Comparison of ENCODE assay signal across 17 cellular contexts in the genomic region with DNA sequence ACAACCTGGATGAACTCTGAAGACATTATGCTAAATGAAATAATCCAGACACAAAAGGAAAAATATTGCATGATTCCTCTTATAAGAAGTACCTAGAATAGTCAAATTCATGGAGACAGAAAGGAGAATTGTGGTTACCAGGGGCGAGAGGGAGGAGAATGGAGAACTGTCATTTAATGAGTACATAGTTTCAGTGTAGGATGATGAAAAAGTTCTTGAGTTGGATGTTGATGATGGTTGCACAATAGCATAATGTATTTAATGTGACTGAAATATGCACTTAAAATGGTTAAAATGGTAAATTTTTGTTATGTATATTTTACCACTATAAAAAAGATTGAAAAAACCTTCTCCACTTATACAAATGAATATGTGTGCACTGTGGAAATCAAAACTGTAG.
A peak's percentile ranks its signal among the peaks of the same experiment; 100 is the strongest.
DNase-seq lines count a peak whose midpoint lies in the region; ATAC-seq and TF ChIP-seq lines count a peak whose summit lies in the region.
"Had no signal": no experiment of that assay in that cellular context is flagged by ENCODE, and none has a peak within 500 bp of the region (broad histone marks: within the 10 kb centered on the region; RNA-seq: fewer than 3 reads in every experiment).

No MANE protein-coding gene starts in this region.

- no peak overlapping the region for H2BK15ac ChIP-seq in IMR-90 (ENCODE audit: low read depth, low read length)

- no TSS peak for BruUV-seq in IMR-90 (replicated peaks; lab: Mats Ljungman, UMichigan)

- H2BK5ac ChIP-seq in IMR-90 (ENCODE audit: low read depth, low read length, poor library complexity, severe bottlenecking) = no peak overlapping the region

- H3K27me3 Mint-ChIP-seq in activated T-cell treated with anti-CD3 and anti-CD28 coated beads, Interleukin-2, amount 50 U/mL, for 72 hours (ENCODE audit: low read depth) = no peaks in the 10 kb centered on the region
- H3K27me3 Mint-ChIP-seq: CD4-positive, alpha-beta memory T cell had no signal

- WGBS in heart right ventricle, 2 donors = 93 to 94% methylated on average over 1 of the region's 1 CpG
- WGBS in IMR-90 (ENCODE audit: extremely low coverage in 2 of 2, insufficient read length in 1 of 2), 2 experiments = no CpG with 5 or more reads among the region's 1 CpG

- POLR2A ChIA-PET in IMR-90 (lab: Charles Lee; ENCODE audit: unreplicated experiment) = no interaction called here

- TF ChIP-seq CTCF in heart right ventricle (IDR thresholded peaks at IDR 0.05) = no peak
- no peak for TF ChIP-seq CTCF in IMR-90 (conservative IDR thresholded peaks at IDR 0.05; ENCODE audit: low read depth, low read length)

- peaks cover 0 to 2% of the 10 kb centered on the region in 2 donors for H3K9me3 Mint-ChIP-seq in activated T-cell treated with anti-CD3 and anti-CD28 coated beads, Interleukin-2, amount 50 U/mL, for 72 hours
- H3K9me3 Mint-ChIP-seq: HFFc6 had no signal

- H3K9me3 ChIP-seq in heart right ventricle (peaks cover 0 to 10% (median 3%) of the 10 kb centered on the region in 11 donors), IMR-90 (ENCODE audit: control insufficient read depth, insufficient read depth, low read length) (no peaks in the 10 kb centered on the region), adipocyte (ENCODE audit: control insufficient read depth, low read length) (no peaks in the 10 kb centered on the region)
- H3K9me3 ChIP-seq: A549, HAP-1 had no signal

- H2AK5ac ChIP-seq in IMR-90 (ENCODE audit: low read depth, low read length) = no peak overlapping the region

- TF ChIP-seq POLR2A in IMR-90 (IDR thresholded peaks at IDR 0.05; ENCODE audit: low read depth, low read length) = no peak

- H3K36me3 ChIP-seq in heart right ventricle = no peaks in the 10 kb centered on the region
- no peaks in the 10 kb centered on the region for H3K36me3 ChIP-seq in IMR-90 (ENCODE audit: control insufficient read depth, insufficient read depth, low read length)
- no peaks in the 10 kb centered on the region for H3K36me3 ChIP-seq in adipocyte (ENCODE audit: control insufficient read depth, insufficient read depth, low read length, severe bottlenecking)
- H3K36me3 ChIP-seq: HAP-1 had no signal

- no peak overlapping the region for H4K8ac ChIP-seq in IMR-90 (ENCODE audit: low read depth in 2 of 2, low read length in 2 of 2)

- DNase-seq in heart right ventricle (no peak), Right ventricle myocardium superior (no peak), IMR-90 (no peak), adipocyte (ENCODE audit: low read depth) (peak; percentile 52), ACHN (no peak)
- DNase-seq in activated T-cell treated with anti-CD3 and anti-CD28 coated beads, Interleukin-2, amount 50 U/mL, for 72 hours = no peak
- DNase-seq: 8988T; C1 segment of cervical spinal cord; Calu3; CD4-positive, alpha-beta memory T cell; COR-L47; DMS53; DMS79 treated with DMSO at 0.1 percent for 48 hours; GOT3; HFFc6 had no signal

- H3K36me3 Mint-ChIP-seq in activated T-cell treated with anti-CD3 and anti-CD28 coated beads, Interleukin-2, amount 50 U/mL, for 72 hours (ENCODE audit: insufficient read depth in 2 of 2) = no peaks in the 10 kb centered on the region
- H3K36me3 Mint-ChIP-seq: CD4-positive, alpha-beta memory T cell had no signal

- H3K4me1 ChIP-seq in heart right ventricle (peaks cover 0 to 53% (median 23%) of the 10 kb centered on the region in 9 donors), IMR-90 (ENCODE audit: control insufficient read depth, insufficient read depth, low read length) (peaks cover 7% of the 10 kb centered on the region), adipocyte (ENCODE audit: control insufficient read depth, insufficient read depth, low read length) (peaks cover 19% of the 10 kb centered on the region)
- H3K4me1 ChIP-seq: A549 had no signal

- H2AFZ ChIP-seq in IMR-90 (replicated peaks; ENCODE audit: low read length, poor library complexity) = no peak overlapping the region

- no peak overlapping the region for H2AK9ac ChIP-seq in IMR-90 (replicated peaks; ENCODE audit: low read depth, low read length, poor library complexity)

- no peak overlapping the region for H3K4me2 ChIP-seq in IMR-90 (ENCODE audit: low read depth, low read length)
- H3K4me2 ChIP-seq: A549 had no signal

- H3K4me3 Mint-ChIP-seq in activated T-cell treated with anti-CD3 and anti-CD28 coated beads, Interleukin-2, amount 50 U/mL, for 72 hours = no peak overlapping the region
- H3K4me3 Mint-ChIP-seq: CD4-positive, alpha-beta memory T cell; HFFc6 had no signal

- H3K9me1 ChIP-seq in IMR-90 (ENCODE audit: insufficient read depth, low read length) = peaks cover 5% of the 10 kb centered on the region; the same call in 1 of the 2 replicates

- no peak overlapping the region for H3K56ac ChIP-seq in IMR-90 (ENCODE audit: extremely low read depth, insufficient read depth, low read length)

- peaks cover 19 to 48% of the 10 kb centered on the region in 2 experiments for H3K79me1 ChIP-seq in IMR-90 (ENCODE audit: low read depth in 1 of 2, low read length in 2 of 2)

- no peak overlapping the region for H4K91ac ChIP-seq in IMR-90 (ENCODE audit: insufficient read depth, low read depth, low read length)

- H3K27ac ChIP-seq in heart right ventricle = peak overlapping the region in 7 of 10 donors; percentile 30 to 76 (median 70)
- H3K27ac ChIP-seq in IMR-90 (ENCODE audit: insufficient read depth, low read length) = no peak overlapping the region
- H3K27ac ChIP-seq: A549 had no signal

- no peaks in the 10 kb centered on the region for H3K27me3 ChIP-seq in heart right ventricle
- H3K27me3 ChIP-seq in IMR-90 (ENCODE audit: control insufficient read depth, insufficient read depth, low read length) = no peaks in the 10 kb centered on the region
- no peaks in the 10 kb centered on the region for H3K27me3 ChIP-seq in adipocyte (replicated peaks; ENCODE audit: control insufficient read depth, insufficient read depth, low read length)

- H2BK120ac ChIP-seq in IMR-90 (ENCODE audit: low read depth, low read length) = no peak overlapping the region

- H2BK20ac ChIP-seq in IMR-90 (ENCODE audit: low read depth, low read length) = no peak overlapping the region

- no peak overlapping the region for H4K5ac ChIP-seq in IMR-90 (ENCODE audit: low read depth, low read length)

- H3K4me3 ChIP-seq in heart right ventricle = no peak overlapping the region
- no peak overlapping the region for H3K4me3 ChIP-seq in IMR-90 (ENCODE audit: insufficient read depth, low read depth, low read length)
- no peak overlapping the region for H3K4me3 ChIP-seq in adipocyte (ENCODE audit: low read length)
- H3K4me3 ChIP-seq: A549, HAP-1 had no signal

- no peak overlapping the region for H3K18ac ChIP-seq in IMR-90 (ENCODE audit: low read depth, low read length)

- H4K20me1 ChIP-seq in IMR-90 (ENCODE audit: insufficient read depth, low read length) = no peaks in the 10 kb centered on the region

- dilution Hi-C loops in IMR-90 (cut with HindIII; ENCODE audit: low sequenced_read_pairs, unreplicated experiment) = no loop called here

- H3K27ac Mint-ChIP-seq in activated T-cell treated with anti-CD3 and anti-CD28 coated beads, Interleukin-2, amount 50 U/mL, for 72 hours = no peak overlapping the region
- H3K27ac Mint-ChIP-seq: CD4-positive, alpha-beta memory T cell; HFFc6 had no signal

- H3K9ac ChIP-seq in IMR-90 (ENCODE audit: low read depth, low read length) (no peak overlapping the region), adipocyte (ENCODE audit: low read length) (no peak overlapping the region)

- ATAC-seq in heart right ventricle (no peak), Right ventricle myocardium superior (ENCODE audit: poor library complexity) (no peak), IMR-90 (ENCODE audit: low read depth) (no peak)
- ATAC-seq in activated T-cell treated with anti-CD3 and anti-CD28 coated beads, Interleukin-2, amount 50 U/mL, for 72 hours (replicated peaks in 1 of 2) = no peak
- ATAC-seq: A549 had no signal

- no peak overlapping the region for H3K4ac ChIP-seq in IMR-90 (ENCODE audit: low read depth, low read length)

- intact Hi-C loops in heart right ventricle (cut with DNase I) = no loop called here
- intact Hi-C loops in Right ventricle myocardium superior (cut with DNase I) = no loop called here
- intact Hi-C loops in IMR-90 (cut with micrococcal nuclease) = no loop called here

- in situ Hi-C loops in IMR-90 (cut with MboI; ENCODE audit: low sequenced_read_pairs) (no loop called here), ACHN (cut with HindIII; ENCODE audit: low pct_ligation_motif_present, low pct_unique_long_range_greater_than_20kb, low sequenced_read_pairs) (no loop called here)

- no peak overlapping the region for H3K23ac ChIP-seq in IMR-90 (ENCODE audit: low read depth, low read length)

- no peak overlapping the region; the same call in 1 of the 2 replicates for H3K14ac ChIP-seq in IMR-90 (replicated peaks; ENCODE audit: low read depth, low read length)

- H3K4me1 Mint-ChIP-seq in activated T-cell treated with anti-CD3 and anti-CD28 coated beads, Interleukin-2, amount 50 U/mL, for 72 hours (ENCODE audit: low read depth) = no peaks in the 10 kb centered on the region
- H3K4me1 Mint-ChIP-seq: CD4-positive, alpha-beta memory T cell had no signal

- TF ChIP-seq RAD21 in IMR-90 (IDR thresholded peaks at IDR 0.05; ENCODE audit: low read length) = no peak

- CTCF ChIA-PET in IMR-90 (lab: Yijun Ruan, JAX) = no interaction called here

TF ChIP-seq in IMR-90, 13 proteins besides CTCF, POLR2A, EP300 and RAD21:
- TF ChIP-seq CEBPB (IDR thresholded peaks at IDR 0.05; ENCODE audit: low read depth, low read length) = peak; percentile 81
- TF ChIP-seq FOS (IDR thresholded peaks at IDR 0.05; ENCODE audit: low read depth, low read length) = no peak
